In the genomic region with DNA sequence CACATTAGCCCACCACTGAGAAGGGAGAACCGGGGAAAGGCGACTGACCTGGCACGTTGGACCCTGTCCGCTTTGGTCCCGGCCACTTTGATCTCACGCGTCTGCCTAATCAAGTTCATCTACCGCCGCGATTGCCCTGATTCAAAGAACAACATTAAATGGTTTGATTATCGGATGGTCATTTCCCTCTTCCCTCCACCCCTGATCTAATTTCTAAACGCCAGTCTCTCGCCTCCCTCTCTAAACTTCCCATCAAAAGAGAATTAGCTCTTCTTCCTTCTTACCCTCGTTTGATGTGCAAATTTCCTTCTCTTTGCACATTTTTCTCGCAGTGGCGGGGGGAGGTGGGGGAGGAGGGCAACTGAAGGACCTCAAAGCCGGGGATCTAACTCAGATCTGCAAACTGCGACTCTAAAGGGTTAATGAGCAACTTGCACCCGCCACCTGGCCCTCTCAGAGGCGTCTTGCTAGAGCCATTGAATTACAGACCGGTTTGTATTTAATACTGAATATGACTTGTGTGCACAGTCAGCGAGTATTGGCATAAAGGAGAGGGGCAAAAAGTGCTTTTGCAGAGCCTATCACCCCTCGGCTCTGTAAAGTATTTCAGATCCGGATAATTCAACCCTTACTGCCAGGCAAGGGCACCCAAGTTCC, we compare ENCODE assay signal across 8 cellular contexts. TPM values are rescaled to one million over a fixed set of nuclear protein-coding genes. Genes with fewer than 3 reads are reported as not detected.
DNase-seq lines count a peak whose midpoint lies in the region; ATAC-seq and TF ChIP-seq lines count a peak whose summit lies in the region.

No MANE protein-coding gene starts in this region.

- TF ChIP-seq CTCF in dorsolateral prefrontal cortex (IDR thresholded peaks at IDR 0.05 in 54 of 56, conservative IDR thresholded peaks at IDR 0.05 in 2 of 56; ENCODE audit: low read depth in 1 of 56, partially characterized antibody in 56 of 56) (no peak), vagina (IDR thresholded peaks at IDR 0.05) (no peak)

- no peak for TF ChIP-seq POLR2A in vagina (IDR thresholded peaks at IDR 0.05)

- H2BK15ac ChIP-seq in mesenchymal stem cell (ENCODE audit: low read depth, poor library complexity, severe bottlenecking): no peak overlapping the region

- peak overlapping the region; percentile 91 for H3K9ac ChIP-seq in mesenchymal stem cell (ENCODE audit: low read length)

- H2BK120ac ChIP-seq in mesenchymal stem cell (ENCODE audit: low read depth, low read length): no peak overlapping the region

- H2AFZ ChIP-seq in mesenchymal stem cell (ENCODE audit: low read depth, low read length): peak overlapping the region; percentile 75

- no peaks in the 10 kb centered on the region for H3K9me3 ChIP-seq in mesenchymal stem cell (ENCODE audit: control insufficient read depth, low read length)
- no peaks in the 10 kb centered on the region for H3K9me3 ChIP-seq in vagina

- no peak overlapping the region for H2BK12ac ChIP-seq in mesenchymal stem cell (ENCODE audit: low read length in 2 of 2)

- ATAC-seq in Right ventricle myocardium inferior: peak; percentile 17

- WGBS in mesenchymal stem cell: 1% methylated on average over 24 of the region's 24 CpGs

- H4K8ac ChIP-seq in mesenchymal stem cell (ENCODE audit: low read length): no peak overlapping the region

- peaks cover 0 to 21% of the 10 kb centered on the region in 2 experiments for H3K36me3 ChIP-seq in mesenchymal stem cell (ENCODE audit: control insufficient read depth in 1 of 2, insufficient read depth in 2 of 2, low read depth in 1 of 2, low read length in 2 of 2)
- H3K36me3 ChIP-seq in vagina: no peaks in the 10 kb centered on the region

- H3K18ac ChIP-seq in mesenchymal stem cell (ENCODE audit: low read depth in 1 of 2, low read length in 2 of 2): peak overlapping the region in 1 of 2 experiments; percentile 76

- peak overlapping the region; percentile 90 for H3K4me2 ChIP-seq in mesenchymal stem cell (ENCODE audit: low read length, poor library complexity, severe bottlenecking)

- H2AK5ac ChIP-seq in mesenchymal stem cell (ENCODE audit: low read length, severe bottlenecking): no peak overlapping the region

- peak overlapping the region in 14 of 59 donors; percentile 0 to 71 (median 29) for H3K27ac ChIP-seq in dorsolateral prefrontal cortex
- no peak overlapping the region for H3K27ac ChIP-seq in mesenchymal stem cell (ENCODE audit: low read length, poor library complexity, severe bottlenecking)
- peak overlapping the region; percentile 65 for H3K27ac ChIP-seq in vagina

- H3K14ac ChIP-seq in mesenchymal stem cell (ENCODE audit: low read length in 2 of 2): no peak overlapping the region

- H3K27me3 ChIP-seq in dorsolateral prefrontal cortex (peaks cover 0 to 16% (median 0%) of the 10 kb centered on the region in 45 donors), mesenchymal stem cell (ENCODE audit: control insufficient read depth in 1 of 2, insufficient read depth in 1 of 2, low read length in 2 of 2) (no peaks in the 10 kb centered on the region), vagina (no peaks in the 10 kb centered on the region)

- H3K79me1 ChIP-seq in mesenchymal stem cell (replicated peaks; ENCODE audit: low read length, poor library complexity, severe bottlenecking): peaks cover 3% of the 10 kb centered on the region

- H2BK5ac ChIP-seq in mesenchymal stem cell (ENCODE audit: low read depth, low read length, poor library complexity, severe bottlenecking): no peak overlapping the region

- intact Hi-C loops in Right ventricle myocardium inferior (cut with DNase I): loop anchor here (5.0 kb wide), 1 partner anchor 339 kb away; no protein-coding TSS in a partner anchor
- intact Hi-C loops in cardiac septum (cut with DNase I): no loop called here
- intact Hi-C loops in dorsolateral prefrontal cortex (cut with DNase I): loop anchor here in 1 of 2 donors (5.0 to 10.0 kb wide), 3 partner anchors 174 to 411 kb away; no protein-coding TSS in a partner anchor
- intact Hi-C loops in vagina (cut with DNase I): no loop called here

- no peak overlapping the region for H4K91ac ChIP-seq in mesenchymal stem cell (ENCODE audit: low read length)

- H3K4me3 ChIP-seq in dorsolateral prefrontal cortex: peak overlapping the region; percentile 33 to 83 (median 65)
- H3K4me3 ChIP-seq in mesenchymal stem cell (ENCODE audit: insufficient read depth in 1 of 2, low read depth in 1 of 2, low read length in 2 of 2): peak overlapping the region; percentile 79 to 87
- H3K4me3 ChIP-seq in vagina: peak overlapping the region; percentile 45 to 61

- DNase-seq in Right ventricle myocardium inferior (ENCODE audit: missing footprints) (no peak), cardiac septum (ENCODE audit: low spot score) (no peak), dorsolateral prefrontal cortex (peak in 1 of 10 donors; percentile 38), mesenchymal stem cell (no peak), vagina (ENCODE audit: extremely low spot score in 2 of 2) (no peak), NCI-H2196 treated with DMSO at 0.1 percent for 48 hours (lab: John Stamatoyannopoulos, UW; ENCODE audit: unreplicated experiment) (no peak), NCI-H446 treated with DMSO at 0.1 percent for 48 hours (lab: John Stamatoyannopoulos, UW) (no peak)
- no peak for DNase-seq in stimulated activated CD4-positive, alpha-beta T cell treated with anti-CD3 and anti-CD28 coated beads, Interleukin-2, amount 100 ng/mL, for 24 hours

- peak overlapping the region in 1 of 2 experiments; percentile 62 for H3K4ac ChIP-seq in mesenchymal stem cell (ENCODE audit: low read depth in 1 of 2, low read length in 2 of 2)

- H3K23ac ChIP-seq in mesenchymal stem cell (ENCODE audit: low read length in 2 of 2): no peak overlapping the region

- H3K4me1 ChIP-seq in mesenchymal stem cell (ENCODE audit: control insufficient read depth, insufficient read depth, low read depth, low read length): peaks cover 8% of the 10 kb centered on the region
- peaks cover 15% of the 10 kb centered on the region for H3K4me1 ChIP-seq in vagina

RNA-seq across cellular contexts. Expression of a gene that starts 0.6 kb away (rescaled TPM):
- total RNA-seq in Right ventricle myocardium inferior (not detected), cardiac septum (0.19 TPM), dorsolateral prefrontal cortex (10 to 100 TPM in 2 of 120 experiments, 1 to 10 TPM in 115, under 1 TPM in 3; 0.27 to 13.2 (median 3.1) TPM), vagina (14.0 TPM)
- polyA plus RNA-seq in mesenchymal stem cell (2013, experiment 1 of 2): 7.9 TPM
- polyA plus RNA-seq in mesenchymal stem cell (2013, experiment 2 of 2): 9.4 TPM
